In the genomic region with DNA sequence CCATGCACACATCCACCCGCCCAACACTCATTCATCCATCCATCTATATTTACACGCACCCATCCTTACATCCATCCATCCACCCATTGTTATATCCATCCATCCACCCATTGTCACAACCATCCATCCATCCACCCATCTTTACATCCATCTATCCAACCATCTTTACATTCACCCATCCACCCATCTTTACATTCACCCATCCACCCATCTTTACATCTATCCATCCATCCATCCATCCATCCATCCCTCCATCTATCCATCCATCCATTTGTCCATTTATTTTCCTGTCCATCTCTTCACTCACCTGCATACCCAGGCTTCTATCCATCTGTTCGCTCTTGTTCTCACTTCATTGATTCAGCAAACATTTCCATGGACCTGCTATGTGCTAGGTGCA, we compare ENCODE assay signal across 33 cellular contexts.
"Had no signal": no experiment of that assay in that cellular context is flagged by ENCODE, and none has a peak within 500 bp of the region (broad histone marks: within the 10 kb centered on the region; RNA-seq: fewer than 3 reads in every experiment).

No MANE protein-coding gene starts in this region.

- H3K36me3 ChIP-seq: adrenal gland, brain microvascular endothelial cell, breast epithelium had no signal

- DNase-seq: activated B cell treated with CpG ODN at 0.5 μM for 24 hours; activated CD4-positive, alpha-beta memory T cell treated with anti-CD3 and anti-CD28 coated beads for 36 hours; activated CD4-positive, alpha-beta T cell treated with anti-CD3 and anti-CD28 coated beads for 4 hours; activated CD4-positive, alpha-beta T cell treated with anti-CD3 and anti-CD28 coated beads, Interleukin-2, amount 10 ng/mL, durations not matched to agents 24 days and 14 days; activated CD4-positive, alpha-beta T cell treated with anti-CD3 and anti-CD28 coated beads, Interleukin-2, amount 50 U/mL, for 1 hour; activated CD4-positive, alpha-beta T cell treated with anti-CD3 and anti-CD28 coated beads, Interleukin-2, amount 50 U/mL, for 4 hours; activated CD4-positive, CD25-positive, alpha-beta regulatory T cell treated with anti-CD3 and anti-CD28 coated beads, Interleukin-2, amount 50 U/mL, for 72 hours; activated CD8-positive, alpha-beta memory T cell treated with anti-CD3 and anti-CD28 coated beads, Interleukin-2, amount 50 U/mL, for 4 hours; activated CD8-positive, alpha-beta T cell treated with anti-CD3 and anti-CD28 coated beads for 36 hours; activated effector memory CD4-positive, alpha-beta T cell treated with anti-CD3 and anti-CD28 coated beads, Interleukin-2, amount 50 U/mL, for 16 hours; activated gamma-delta T cell treated with Interleukin-2 at 50 U/mL for 16 hours; activated naive CD4-positive, alpha-beta T cell treated with anti-CD3 and anti-CD28 coated beads for 36 hours; activated naive CD4-positive, alpha-beta T cell treated with anti-CD3 and anti-CD28 coated beads, Interleukin-2, amount 50 U/mL, for 16 hours; activated naive CD8-positive, alpha-beta T cell treated with anti-CD3 and anti-CD28 coated beads for 36 hours; activated T-cell treated with anti-CD3 and anti-CD28 coated beads for 4 hours; activated T-cell treated with anti-CD3 and anti-CD28 coated beads, Interleukin-2, amount 50 U/mL, for 1 hour; activated T-cell treated with anti-CD3 and anti-CD28 coated beads, Interleukin-2, amount 50 U/mL, for 4 hours; activated T-cell treated with anti-CD3 and anti-CD28 coated beads, Interleukin-2, amount 50 U/mL, for 72 hours; adrenal gland; amniotic stem cell; aorta; body of pancreas; brain microvascular endothelial cell; central memory CD4-positive, alpha-beta T cell; T-helper 1 cell; T-helper 2 cell; T-helper 9 cell had no signal

- H3K9me3 ChIP-seq: adrenal gland, body of pancreas, breast epithelium had no signal

- H3K4me3 ChIP-seq: adrenal gland, body of pancreas, breast epithelium had no signal

- FAIRE-seq: astrocyte, TTC549 had no signal

- H3K27me3 ChIP-seq: adrenal gland, body of pancreas, brain microvascular endothelial cell, breast epithelium had no signal

- H3K27ac ChIP-seq: adrenal gland, body of pancreas, brain microvascular endothelial cell, breast epithelium, VCaP had no signal

- ATAC-seq: activated CD8-positive, alpha-beta T cell treated with anti-CD3 and anti-CD28 coated beads for 36 hours; activated naive CD4-positive, alpha-beta T cell treated with anti-CD3 and anti-CD28 coated beads, Interleukin-2, amount 50 U/mL, for 72 hours; activated T-cell treated with anti-CD3 and anti-CD28 coated beads, Interleukin-2, amount 50 U/mL, for 4 hours; activated T-cell treated with anti-CD3 and anti-CD28 coated beads, Interleukin-2, amount 50 U/mL, for 72 hours; activated T-helper 17 cell treated with anti-CD3 and anti-CD28 coated beads, Interleukin-2, amount 50 U/mL, for 72 hours; body of pancreas had no signal

- H3K4me1 ChIP-seq: breast epithelium had no signal
